8 cellular contexts compared by ENCODE assay signal in the genomic region with DNA sequence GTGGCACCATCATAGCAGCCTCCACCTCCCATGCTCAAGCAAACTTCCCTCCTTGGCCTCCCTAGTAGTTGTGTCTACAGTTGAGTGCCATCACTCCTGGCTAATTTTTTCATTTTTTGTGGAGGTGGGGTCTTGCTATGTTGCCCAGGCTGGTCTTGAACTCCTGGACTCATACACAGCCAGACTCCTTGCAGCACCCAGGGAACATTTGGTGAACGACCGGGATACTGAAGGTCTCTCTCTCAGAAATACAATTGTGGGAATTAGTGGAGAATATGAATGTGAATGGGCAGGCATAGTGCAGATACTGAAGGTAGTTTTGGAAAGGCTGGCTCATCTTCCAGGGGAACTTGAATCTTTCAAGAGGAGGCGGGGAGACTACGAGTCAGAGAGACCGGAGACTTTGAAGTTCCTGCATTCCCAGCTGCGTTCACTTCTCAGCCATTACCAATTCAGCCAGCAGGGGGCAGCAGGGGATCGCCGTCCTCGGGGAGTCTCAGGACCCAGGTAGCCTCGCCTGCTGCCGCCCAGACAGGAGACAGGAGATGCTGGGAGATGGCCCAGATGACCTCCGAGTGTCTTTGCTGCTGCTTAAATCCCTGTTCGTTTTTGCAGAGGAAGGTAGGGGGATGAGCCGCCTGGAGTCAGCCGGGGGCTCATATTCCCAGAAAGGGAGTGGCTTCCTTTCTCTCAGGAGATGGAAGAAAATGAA.
A peak's percentile ranks its signal among the peaks of the same experiment; 100 is the strongest.
DNase-seq lines count a peak whose midpoint lies in the region; ATAC-seq and TF ChIP-seq lines count a peak whose summit lies in the region.

No MANE protein-coding gene starts in this region.

- intact Hi-C loops in activated B cell treated with CpG ODN at 0.5 μM for 24 hours (cut with micrococcal nuclease): no loop called here

- POLR2A ChIA-PET in activated B cell treated with CpG ODN at 0.5 μM for 24 hours (lab: Charles Lee): no interaction called here

- ATAC-seq in activated B cell treated with CpG ODN at 0.5 μM for 24 hours (ENCODE audit: low read depth) (peak; percentile 34), HG02870 (IDR thresholded peaks at IDR 0.05; ENCODE audit: unreplicated experiment) (no peak), GM19467 (IDR thresholded peaks at IDR 0.05; ENCODE audit: unreplicated experiment) (no peak)

- no peak for TF ChIP-seq CTCF in activated B cell treated with CpG ODN at 0.5 μM for 24 hours (IDR thresholded peaks at IDR 0.05)
- TF ChIP-seq CTCF in fibroblast of mammary gland (conservative IDR thresholded peaks at IDR 0.05; ENCODE audit: control insufficient read depth, insufficient read depth, low read depth, low read length): peak; percentile 65
- TF ChIP-seq CTCF in neural crest cell (conservative IDR thresholded peaks at IDR 0.05): peak; percentile 77

- H3K4me3 ChIP-seq in fibroblast of mammary gland (ENCODE audit: control insufficient read depth, low read depth, low read length): no peak overlapping the region

- H3K36me3 Mint-ChIP-seq in activated B cell treated with CpG ODN at 0.5 μM for 24 hours (ENCODE audit: low read depth) (no peaks in the 10 kb centered on the region), neural crest cell (ENCODE audit: low read depth) (no peaks in the 10 kb centered on the region)

- DNase-seq in 8988T (peak; percentile 43), GM04504 (ENCODE audit: low read depth) (peak; percentile 27), NAMALWA (ENCODE audit: low spot score) (peak; percentile 78), activated B cell treated with CpG ODN at 0.5 μM for 24 hours (no peak), fibroblast of mammary gland (ENCODE audit: low read depth) (peak; percentile 62), neural crest cell (ENCODE audit: low read depth, low spot score) (peak; percentile 63)

- H3K27ac Mint-ChIP-seq in activated B cell treated with CpG ODN at 0.5 μM for 24 hours: no peak overlapping the region
- H3K27ac Mint-ChIP-seq in neural crest cell (ENCODE audit: unreplicated experiment): no peak overlapping the region

- no peaks in the 10 kb centered on the region for H3K9me3 Mint-ChIP-seq in activated B cell treated with CpG ODN at 0.5 μM for 24 hours
- H3K9me3 Mint-ChIP-seq in neural crest cell: no peaks in the 10 kb centered on the region

- H3K4me1 Mint-ChIP-seq in activated B cell treated with CpG ODN at 0.5 μM for 24 hours (peaks cover 4% of the 10 kb centered on the region), neural crest cell (peaks cover 11% of the 10 kb centered on the region)

- CTCF ChIA-PET in activated B cell treated with CpG ODN at 0.5 μM for 24 hours (lab: Charles Lee): no interaction called here

- peaks cover 24% of the 10 kb centered on the region for H3K27me3 Mint-ChIP-seq in activated B cell treated with CpG ODN at 0.5 μM for 24 hours
- peaks cover 13% of the 10 kb centered on the region for H3K27me3 Mint-ChIP-seq in neural crest cell (ENCODE audit: low read depth)

- no peak overlapping the region for H3K4me3 Mint-ChIP-seq in activated B cell treated with CpG ODN at 0.5 μM for 24 hours
- no peak overlapping the region for H3K4me3 Mint-ChIP-seq in neural crest cell
